ENCODE assay signal across 10 cellular contexts in the genomic region with DNA sequence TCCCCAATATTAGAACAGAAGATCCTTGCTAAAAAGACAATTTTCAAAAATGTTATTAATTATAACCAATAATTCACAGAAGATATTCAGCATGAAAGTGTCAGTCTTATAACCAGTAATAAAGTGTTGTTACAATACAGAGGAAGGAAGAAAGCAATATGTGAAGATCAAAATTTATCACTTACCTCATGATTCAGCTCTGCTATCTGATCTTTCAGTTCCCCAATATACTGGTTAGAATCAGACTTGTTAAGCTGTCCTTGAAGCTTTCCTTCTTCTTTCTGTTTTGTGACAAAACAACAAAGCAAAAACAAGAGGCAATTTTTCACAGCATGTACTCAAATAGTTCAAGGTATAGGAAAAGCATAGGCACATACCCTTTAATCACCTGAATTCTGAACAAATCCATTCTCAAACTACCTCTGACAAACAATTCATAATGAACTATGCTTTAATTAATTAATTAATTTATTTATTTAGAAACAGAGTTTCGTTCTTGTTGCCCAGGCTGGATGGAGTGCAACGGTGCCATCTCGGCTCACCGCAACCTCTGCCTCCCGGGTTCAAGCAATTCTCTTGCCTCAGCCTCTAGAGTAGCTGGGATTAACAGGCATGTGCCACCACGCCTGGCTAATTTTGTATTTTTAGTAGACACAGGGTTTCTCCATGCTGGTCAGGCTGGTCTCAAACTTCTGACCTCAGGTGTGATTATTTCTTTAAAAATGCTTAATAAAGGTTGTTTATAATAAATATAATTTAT.
DNase-seq lines count a peak whose midpoint lies in the region; ATAC-seq and TF ChIP-seq lines count a peak whose summit lies in the region.
"Had no signal": no experiment of that assay in that cellular context is flagged by ENCODE, and none has a peak within 500 bp of the region (broad histone marks: within the 10 kb centered on the region; RNA-seq: fewer than 3 reads in every experiment).

No MANE protein-coding gene starts in this region.

- DNase-seq in activated CD8-positive, alpha-beta T cell treated with anti-CD3 and anti-CD28 coated beads, Interleukin-2, amount 10 ng/mL, durations not matched to agents 7 days and 5 days, result no peak
- no peak for DNase-seq in ureter (ENCODE audit: low spot score)
- no peak for DNase-seq in NCI-H82 treated with DMSO at 0.1 percent for 48 hours (lab: John Stamatoyannopoulos, UW; ENCODE audit: unreplicated experiment)
- no peak for DNase-seq in HEK293T (ENCODE audit: extremely low spot score)
- DNase-seq in thyroid gland, result no peak
- DNase-seq: NCI-H226 had no signal

- no peak overlapping the region for H3K4me3 Mint-ChIP-seq in activated CD8-positive, alpha-beta T cell treated with anti-CD3 and anti-CD28 coated beads, Interleukin-2, amount 10 ng/mL, durations not matched to agents 7 days and 5 days

- H3K9me3 Mint-ChIP-seq in activated CD8-positive, alpha-beta T cell treated with anti-CD3 and anti-CD28 coated beads, Interleukin-2, amount 10 ng/mL, durations not matched to agents 7 days and 5 days (ENCODE audit: insufficient read depth), result no peaks in the 10 kb centered on the region

- TF ChIP-seq CTCF in thyroid gland (IDR thresholded peaks at IDR 0.05), result no peak

- H3K4me1 ChIP-seq in thyroid gland, result no peaks in the 10 kb centered on the region

- peaks cover 22% of the 10 kb centered on the region for H3K4me1 Mint-ChIP-seq in activated CD8-positive, alpha-beta T cell treated with anti-CD3 and anti-CD28 coated beads, Interleukin-2, amount 10 ng/mL, durations not matched to agents 7 days and 5 days (ENCODE audit: low read depth)

- H3K36me3 Mint-ChIP-seq in activated CD8-positive, alpha-beta T cell treated with anti-CD3 and anti-CD28 coated beads, Interleukin-2, amount 10 ng/mL, durations not matched to agents 7 days and 5 days (ENCODE audit: low read depth), result peaks cover 1% of the 10 kb centered on the region

- POLR2A ChIA-PET in activated CD8-positive, alpha-beta T cell treated with anti-CD3 and anti-CD28 coated beads, Interleukin-2, amount 10 ng/mL, durations not matched to agents 7 days and 5 days (lab: Charles Lee), result interaction anchor here (0.6 to 1.1 kb wide), 3 partner anchors 10 to 78 kb away, joined by 3 to 8 read pairs (median 3); no protein-coding TSS in a partner anchor
- POLR2A ChIA-PET in HEK293T (lab: Yijun Ruan, JAX), result no interaction called here

- ATAC-seq in GM18858 (IDR thresholded peaks at IDR 0.05; ENCODE audit: unreplicated experiment) (peak; percentile 97), GM21390 (IDR thresholded peaks at IDR 0.05; ENCODE audit: unreplicated experiment) (peak; percentile 98), HG03159 (IDR thresholded peaks at IDR 0.05; ENCODE audit: unreplicated experiment) (peak; percentile 98)
- ATAC-seq in activated CD8-positive, alpha-beta T cell treated with anti-CD3 and anti-CD28 coated beads, Interleukin-2, amount 10 ng/mL, durations not matched to agents 7 days and 5 days, result peak; percentile 49

- H3K27me3 Mint-ChIP-seq in activated CD8-positive, alpha-beta T cell treated with anti-CD3 and anti-CD28 coated beads, Interleukin-2, amount 10 ng/mL, durations not matched to agents 7 days and 5 days (ENCODE audit: low read depth), result no peaks in the 10 kb centered on the region
- H3K27me3 Mint-ChIP-seq: progenitor cell of endocrine pancreas had no signal

- no peak overlapping the region for H3K4me3 ChIP-seq in thyroid gland (replicated peaks in 1 of 3)

- WGBS in thyroid gland, 2 donors, result 97 to 98% methylated on average over 6 of the region's 6 CpGs

- H3K27ac ChIP-seq in thyroid gland, result no peak overlapping the region

- CTCF ChIA-PET in activated CD8-positive, alpha-beta T cell treated with anti-CD3 and anti-CD28 coated beads, Interleukin-2, amount 10 ng/mL, durations not matched to agents 7 days and 5 days (lab: Charles Lee), result interaction anchor here (1.0 to 2.3 kb wide), 5 partner anchors 8 to 253 kb away, joined by 3 to 8 read pairs (median 4); no protein-coding TSS in a partner anchor
- CTCF ChIA-PET in HEK293T (lab: Yijun Ruan, JAX), result no interaction called here

- no peaks in the 10 kb centered on the region for H3K9me3 ChIP-seq in thyroid gland

- intact Hi-C loops in thyroid gland (cut with DNase I), result no loop called here

- no peaks in the 10 kb centered on the region for H3K36me3 ChIP-seq in thyroid gland

- TF ChIP-seq POLR2A in thyroid gland (IDR thresholded peaks at IDR 0.05), result no peak

- H3K27ac Mint-ChIP-seq in activated CD8-positive, alpha-beta T cell treated with anti-CD3 and anti-CD28 coated beads, Interleukin-2, amount 10 ng/mL, durations not matched to agents 7 days and 5 days, result no peak overlapping the region
- H3K27ac Mint-ChIP-seq: progenitor cell of endocrine pancreas had no signal

- no peaks in the 10 kb centered on the region for H3K27me3 ChIP-seq in thyroid gland

TF ChIP-seq in HEK293T, 16 proteins besides CTCF, POLR2A, EP300 and RAD21:
- TF ChIP-seq FOXA1 (IDR thresholded peaks at IDR 0.05) (no peak), ELF4 (IDR thresholded peaks at IDR 0.05) (no peak), TARDBP (IDR thresholded peaks at IDR 0.05) (no peak), SP1 (IDR thresholded peaks at IDR 0.05) (no peak), ARNT (IDR thresholded peaks at IDR 0.05) (no peak), LEF1 (IDR thresholded peaks at IDR 0.05; ENCODE audit: borderline replicate concordance) (no peak), FOXK2 (IDR thresholded peaks at IDR 0.05) (no peak), FOXM1 (IDR thresholded peaks at IDR 0.05; ENCODE audit: borderline replicate concordance) (no peak), L3MBTL2 (conservative IDR thresholded peaks at IDR 0.05) (no peak), CTBP1 (IDR thresholded peaks at IDR 0.05; ENCODE audit: borderline replicate concordance) (no peak), NFRKB (IDR thresholded peaks at IDR 0.05) (no peak), HDGF (IDR thresholded peaks at IDR 0.05; ENCODE audit: borderline replicate concordance) (no peak), ZNF384 (IDR thresholded peaks at IDR 0.05) (no peak), SUZ12 (IDR thresholded peaks at IDR 0.05) (no peak), BHLHE40 (IDR thresholded peaks at IDR 0.05; ENCODE audit: borderline replicate concordance) (no peak)
- TF ChIP-seq, protein P1, sequence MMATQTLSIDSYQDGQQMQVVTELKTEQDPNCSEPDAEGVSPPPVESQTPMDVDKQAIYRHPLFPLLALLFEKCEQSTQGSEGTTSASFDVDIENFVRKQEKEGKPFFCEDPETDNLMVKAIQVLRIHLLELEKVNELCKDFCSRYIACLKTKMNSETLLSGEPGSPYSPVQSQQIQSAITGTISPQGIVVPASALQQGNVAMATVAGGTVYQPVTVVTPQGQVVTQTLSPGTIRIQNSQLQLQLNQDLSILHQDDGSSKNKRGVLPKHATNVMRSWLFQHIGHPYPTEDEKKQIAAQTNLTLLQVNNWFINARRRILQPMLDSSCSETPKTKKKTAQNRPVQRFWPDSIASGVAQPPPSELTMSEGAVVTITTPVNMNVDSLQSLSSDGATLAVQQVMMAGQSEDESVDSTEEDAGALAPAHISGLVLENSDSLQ (IDR thresholded peaks at IDR 0.05), result no peak
